ENCODE assay signal across 2 cellular contexts in genomic region chr3:134928819-134929218, GRCh38.
TF ChIP-seq lines count a peak whose summit lies in the region.

No MANE protein-coding gene starts in this region.

TF ChIP-seq in GM12878, 131 proteins besides CTCF, POLR2A, EP300 and RAD21:
- TF ChIP-seq SKIL (IDR thresholded peaks at IDR 0.05; ENCODE audit: low read depth, poor library complexity, severe bottlenecking) (no peak), ZNF274 (IDR thresholded peaks at IDR 0.05; ENCODE audit: insufficient read depth, insufficient read length) (no peak), NFYA (IDR thresholded peaks at IDR 0.05; ENCODE audit: borderline replicate concordance, low read depth, low read length) (no peak), HDAC6 (IDR thresholded peaks at IDR 0.05; ENCODE audit: unreplicated experiment) (no peak), MAX (IDR thresholded peaks at IDR 0.05; ENCODE audit: low read depth, low read length) (no peak), SMC3 (IDR thresholded peaks at IDR 0.05; ENCODE audit: borderline replicate concordance, low read length) (no peak), STAT1 (conservative IDR thresholded peaks at IDR 0.05) (no peak), HSF1 (IDR thresholded peaks at IDR 0.05; ENCODE audit: low read depth, low read length) (no peak)

TF ChIP-seq in HepG2, 621 proteins besides CTCF, POLR2A, EP300 and RAD21:
- TF ChIP-seq ZNF414 (CRISPR knock-in tag; IDR thresholded peaks at IDR 0.05) (no peak), HIVEP1 (CRISPR knock-in tag; IDR thresholded peaks at IDR 0.05) (no peak), ZNF709 (CRISPR knock-in tag; IDR thresholded peaks at IDR 0.05) (no peak), HINFP (CRISPR knock-in tag; IDR thresholded peaks at IDR 0.05; ENCODE audit: low read depth) (no peak), ZUFSP (CRISPR knock-in tag; IDR thresholded peaks at IDR 0.05; ENCODE audit: borderline replicate concordance) (no peak), KDM4B (CRISPR knock-in tag; IDR thresholded peaks at IDR 0.05) (no peak), IKZF5 (CRISPR knock-in tag; IDR thresholded peaks at IDR 0.05) (no peak), ZFX (CRISPR knock-in tag; IDR thresholded peaks at IDR 0.05; ENCODE audit: low read depth) (no peak), ZNF530 (CRISPR knock-in tag; IDR thresholded peaks at IDR 0.05; ENCODE audit: low read depth) (no peak), SNRNP70 (IDR thresholded peaks at IDR 0.05; ENCODE audit: low read depth, low read length) (no peak), ZNF891 (CRISPR knock-in tag; IDR thresholded peaks at IDR 0.05) (no peak), ZSCAN21 (CRISPR knock-in tag; IDR thresholded peaks at IDR 0.05; ENCODE audit: borderline replicate concordance) (no peak), ZNF749 (CRISPR knock-in tag; IDR thresholded peaks at IDR 0.05; ENCODE audit: borderline replicate concordance) (no peak), ATF7-NPFF (CRISPR knock-in tag; IDR thresholded peaks at IDR 0.05; ENCODE audit: low read depth) (no peak)
